Comparison of ENCODE assay signal across 8 cellular contexts in genomic region chr5:159156839-159157238, GRCh38. TPM values are rescaled to one million over a fixed set of nuclear protein-coding genes. Genes with fewer than 3 reads are reported as not detected.
DNase-seq lines count a peak whose midpoint lies in the region; ATAC-seq, FAIRE-seq and TF ChIP-seq lines count a peak whose summit lies in the region.

No MANE protein-coding gene starts in this region.

- peak; percentile 52 for ATAC-seq in GM18861 (IDR thresholded peaks at IDR 0.05; ENCODE audit: unreplicated experiment)
- peak; percentile 56 for ATAC-seq in HG03469 (IDR thresholded peaks at IDR 0.05; ENCODE audit: unreplicated experiment)
- ATAC-seq in HG03457 (IDR thresholded peaks at IDR 0.05; ENCODE audit: unreplicated experiment) = no peak

- H3K4me2 ChIP-seq in astrocyte (ENCODE audit: low read length) (no peak overlapping the region), hepatocyte (no peak overlapping the region)

- H3K4me3 ChIP-seq in astrocyte (ENCODE audit: insufficient read depth, low read depth, low read length) (no peak overlapping the region), hepatocyte (no peak overlapping the region), small intestine (ENCODE audit: low read depth in 1 of 2, low read length in 2 of 2) (no peak overlapping the region)

- no peak overlapping the region for H2AFZ ChIP-seq in astrocyte (ENCODE audit: low read depth, low read length)
- no peak overlapping the region for H2AFZ ChIP-seq in hepatocyte

- no peaks in the 10 kb centered on the region for H3K27me3 Mint-ChIP-seq in astrocyte (ENCODE audit: low read depth, unreplicated experiment)

- H3K9me2 ChIP-seq in hepatocyte (replicated peaks; ENCODE audit: insufficient read depth) = no peaks in the 10 kb centered on the region

- H3K4me1 ChIP-seq in astrocyte (ENCODE audit: insufficient read depth, low read length) (peaks cover 3% of the 10 kb centered on the region), hepatocyte (ENCODE audit: insufficient read depth) (no peaks in the 10 kb centered on the region), small intestine (ENCODE audit: control insufficient read depth in 2 of 2, insufficient read depth in 1 of 2, low read depth in 1 of 2, low read length in 1 of 2) (no peaks in the 10 kb centered on the region)

- peaks cover 19% of the 10 kb centered on the region for H3K4me1 Mint-ChIP-seq in astrocyte (ENCODE audit: low read depth, unreplicated experiment)

- H3K79me2 ChIP-seq in astrocyte (ENCODE audit: insufficient read depth, low read length) (peaks cover 9% of the 10 kb centered on the region), hepatocyte (no peaks in the 10 kb centered on the region)

- H3K4me3 Mint-ChIP-seq in astrocyte (ENCODE audit: unreplicated experiment) = no peak overlapping the region

- H3K27ac ChIP-seq in astrocyte (ENCODE audit: low read depth, low read length) (no peak overlapping the region), hepatocyte (no peak overlapping the region), small intestine (ENCODE audit: low read depth in 1 of 2, low read length in 1 of 2) (no peak overlapping the region)

- no peak overlapping the region for H3K27ac Mint-ChIP-seq in astrocyte (ENCODE audit: unreplicated experiment)

- H3K36me3 ChIP-seq in astrocyte (ENCODE audit: insufficient read depth, low read length) = peaks cover 39% of the 10 kb centered on the region
- H3K36me3 ChIP-seq in hepatocyte (replicated peaks; ENCODE audit: insufficient read depth, low read depth) = no peaks in the 10 kb centered on the region
- H3K36me3 ChIP-seq in small intestine (ENCODE audit: control insufficient read depth in 2 of 2, insufficient read depth in 2 of 2, low read length in 2 of 2) = peaks cover 2 to 13% of the 10 kb centered on the region in 2 donors

- FAIRE-seq in astrocyte (lab: Jason Lieb, UNC) (no peak), small intestine (lab: Jason Lieb, UNC) (no peak)

- H3K36me3 Mint-ChIP-seq in astrocyte (ENCODE audit: low read depth, unreplicated experiment) = peaks cover 6% of the 10 kb centered on the region

- H3K9me3 ChIP-seq in astrocyte (ENCODE audit: insufficient read depth, low read depth, low read length) = no peaks in the 10 kb centered on the region
- no peaks in the 10 kb centered on the region for H3K9me3 ChIP-seq in hepatocyte (ENCODE audit: low read depth)
- no peaks in the 10 kb centered on the region for H3K9me3 ChIP-seq in small intestine (ENCODE audit: control insufficient read depth, low read depth)

- 18% methylated on average over 2 of the region's 2 CpGs for WGBS in hepatocyte (ENCODE audit: low lambda C conversion rate, missing lambda C conversion rate)
- WGBS in small intestine, 3 donors = 3 to 8% (median 6%) methylated on average over 2 of the region's 2 CpGs

- peak; percentile 20 for DNase-seq in CMK (ENCODE audit: low read depth)
- DNase-seq in NCI-H82 (lab: John Stamatoyannopoulos, UW) = peak; percentile 83
- peak; percentile 47 for DNase-seq in astrocyte (ENCODE audit: low read depth)
- DNase-seq in hepatocyte (ENCODE audit: low spot score) = peak; percentile 88
- peak; percentile 70 for DNase-seq in small intestine

- H3K27me3 ChIP-seq in astrocyte (ENCODE audit: insufficient read depth, low read length) (no peaks in the 10 kb centered on the region), hepatocyte (no peaks in the 10 kb centered on the region), small intestine (ENCODE audit: control insufficient read depth in 2 of 2, insufficient read depth in 2 of 2, low read length in 2 of 2) (no peaks in the 10 kb centered on the region)

- peak; percentile 94 for TF ChIP-seq CTCF in astrocyte (IDR thresholded peaks at IDR 0.05; ENCODE audit: insufficient read depth, low read depth, low read length)
- TF ChIP-seq CTCF in hepatocyte (IDR thresholded peaks at IDR 0.05; ENCODE audit: poor library complexity) = peak; percentile 87

- H3K9ac ChIP-seq in astrocyte (ENCODE audit: low read length) = no peak overlapping the region

- H3K9me3 Mint-ChIP-seq in astrocyte (ENCODE audit: unreplicated experiment) = no peaks in the 10 kb centered on the region

- peaks cover 14% of the 10 kb centered on the region for H4K20me1 ChIP-seq in astrocyte (ENCODE audit: insufficient read depth, low read length)
- H4K20me1 ChIP-seq in hepatocyte (ENCODE audit: insufficient read depth, poor library complexity, severe bottlenecking) = no peaks in the 10 kb centered on the region

RNA-seq across cellular contexts. Expression of gene RNF145, which starts 52.5 kb away (rescaled TPM):
- total RNA-seq in astrocyte (48.0 and 54.0 TPM in 2 replicates), hepatocyte (36.2 and 37.4 TPM in 2 replicates)
- polyA plus RNA-seq in hepatocyte (13.0 and 15.1 TPM in 2 replicates), small intestine (10 to 100 TPM in 2 of 3 donors, 1 to 10 TPM in 1; 6.5 to 29.8 (median 16.5) TPM)

RNA-seq across cellular contexts. Expression of gene EBF1, which starts 57.1 kb away (rescaled TPM):
- total RNA-seq in astrocyte (2.0 and 2.5 TPM in 2 replicates), hepatocyte (6.5 and 12.1 TPM in 2 replicates)
- polyA plus RNA-seq in hepatocyte (7.8 and 9.4 TPM in 2 replicates), small intestine (1 to 10 TPM in 1 of 3 donors, under 1 TPM in 1, not detected in 1; 0.54 to 6.2 TPM)

Comparison
In these comparisons a context has a peak if more than half of its experiments do, and no peak if none do; other contexts are left out.
1. DNase-seq: peak in every context shown above with its lines; median percentile 88 in hepatocyte; 83 in NCI-H82; 70 in small intestine; 47 in astrocyte; 20 in CMK.